In the genomic region with DNA sequence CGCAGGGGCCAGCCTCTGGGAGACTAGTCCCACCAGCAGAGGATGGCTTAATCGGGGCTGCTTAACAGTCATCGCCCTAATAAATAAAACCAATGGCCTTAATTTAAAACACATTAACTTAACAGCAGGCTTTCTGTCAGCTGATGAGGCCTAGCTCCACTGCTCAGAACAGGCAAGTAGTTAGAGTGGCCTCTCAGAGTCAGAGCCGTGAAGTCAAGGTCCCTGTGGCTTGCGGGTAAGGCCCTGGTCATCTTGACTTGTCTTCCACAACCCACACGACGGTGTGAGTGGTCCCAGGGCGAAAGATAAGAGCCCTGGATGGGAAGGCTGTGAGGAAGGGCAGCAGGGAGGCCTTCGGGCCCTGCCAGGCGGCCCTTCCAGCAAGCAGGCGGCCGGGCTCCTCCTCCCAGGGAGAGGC, we compare ENCODE assay signal across 8 cellular contexts. TPM values are rescaled to one million over a fixed set of nuclear protein-coding genes. Genes with fewer than 3 reads are reported as not detected.
DNase-seq lines count a peak whose midpoint lies in the region; ATAC-seq and FAIRE-seq lines count a peak whose summit lies in the region.

No MANE protein-coding gene starts in this region.

- DNase-seq in ELR (ENCODE audit: low read depth): peak; percentile 57
- no peak for DNase-seq in activated naive CD8-positive, alpha-beta T cell treated with anti-CD3 and anti-CD28 coated beads, Interleukin-2, amount 10 ng/mL, durations not matched to agents 7 days and 5 days
- no peak for DNase-seq in stimulated activated naive CD8-positive, alpha-beta T cell treated with anti-CD3 and anti-CD28 coated beads, Interleukin-15, amount 100 ng/mL, for 72 hours
- no peak for DNase-seq in urothelium cell line (ENCODE audit: low spot score)
- no peak for DNase-seq in NCI-H1694 (lab: John Stamatoyannopoulos, UW)

- no peak overlapping the region for H3K4me3 Mint-ChIP-seq in activated naive CD8-positive, alpha-beta T cell treated with anti-CD3 and anti-CD28 coated beads, Interleukin-2, amount 10 ng/mL, durations not matched to agents 7 days and 5 days
- H3K4me3 Mint-ChIP-seq in stimulated activated naive CD8-positive, alpha-beta T cell treated with anti-CD3 and anti-CD28 coated beads, Interleukin-15, amount 100 ng/mL, for 72 hours: peak overlapping the region; percentile 29 to 79

- no peaks in the 10 kb centered on the region for H3K27me3 Mint-ChIP-seq in activated naive CD8-positive, alpha-beta T cell treated with anti-CD3 and anti-CD28 coated beads, Interleukin-2, amount 10 ng/mL, durations not matched to agents 7 days and 5 days
- H3K27me3 Mint-ChIP-seq in stimulated activated naive CD8-positive, alpha-beta T cell treated with anti-CD3 and anti-CD28 coated beads, Interleukin-15, amount 100 ng/mL, for 72 hours: no peaks in the 10 kb centered on the region

- H3K27ac Mint-ChIP-seq in activated naive CD8-positive, alpha-beta T cell treated with anti-CD3 and anti-CD28 coated beads, Interleukin-2, amount 10 ng/mL, durations not matched to agents 7 days and 5 days: peak overlapping the region; percentile 42
- no peak overlapping the region for H3K27ac Mint-ChIP-seq in stimulated activated naive CD8-positive, alpha-beta T cell treated with anti-CD3 and anti-CD28 coated beads, Interleukin-15, amount 100 ng/mL, for 72 hours

- no peaks in the 10 kb centered on the region for H3K9me3 Mint-ChIP-seq in activated naive CD8-positive, alpha-beta T cell treated with anti-CD3 and anti-CD28 coated beads, Interleukin-2, amount 10 ng/mL, durations not matched to agents 7 days and 5 days
- H3K9me3 Mint-ChIP-seq in stimulated activated naive CD8-positive, alpha-beta T cell treated with anti-CD3 and anti-CD28 coated beads, Interleukin-15, amount 100 ng/mL, for 72 hours: no peaks in the 10 kb centered on the region

- H3K4me3 ChIP-seq in iPS-18c (ENCODE audit: insufficient read depth, low read depth, low read length): peak overlapping the region; percentile 46; the same call in 1 of the 2 replicates

- POLR2A ChIA-PET in activated naive CD8-positive, alpha-beta T cell treated with anti-CD3 and anti-CD28 coated beads, Interleukin-2, amount 10 ng/mL, durations not matched to agents 7 days and 5 days (lab: Charles Lee): interaction anchor here (1.0 to 2.1 kb wide), 3 partner anchors 571 to 587 kb away, joined by 3 to 5 read pairs (median 4); a partner anchor contains a TSS

- FAIRE-seq in urothelium cell line (lab: Jason Lieb, UNC): no peak

- peaks cover 1% of the 10 kb centered on the region for H3K36me3 Mint-ChIP-seq in activated naive CD8-positive, alpha-beta T cell treated with anti-CD3 and anti-CD28 coated beads, Interleukin-2, amount 10 ng/mL, durations not matched to agents 7 days and 5 days

- ATAC-seq in HG03066 (IDR thresholded peaks at IDR 0.05; ENCODE audit: low read depth, unreplicated experiment): peak; percentile 2
- no peak for ATAC-seq in activated naive CD8-positive, alpha-beta T cell treated with anti-CD3 and anti-CD28 coated beads, Interleukin-2, amount 10 ng/mL, durations not matched to agents 7 days and 5 days (ENCODE audit: low read depth)
- ATAC-seq in stimulated activated naive CD8-positive, alpha-beta T cell treated with anti-CD3 and anti-CD28 coated beads, Interleukin-15, amount 100 ng/mL, for 72 hours: peak; percentile 25
- no peak for ATAC-seq in GM18873 (IDR thresholded peaks at IDR 0.05; ENCODE audit: low FRiP score, unreplicated experiment)

- H3K4me1 Mint-ChIP-seq in activated naive CD8-positive, alpha-beta T cell treated with anti-CD3 and anti-CD28 coated beads, Interleukin-2, amount 10 ng/mL, durations not matched to agents 7 days and 5 days: peaks cover 13% of the 10 kb centered on the region
- H3K4me1 Mint-ChIP-seq in stimulated activated naive CD8-positive, alpha-beta T cell treated with anti-CD3 and anti-CD28 coated beads, Interleukin-15, amount 100 ng/mL, for 72 hours: peaks cover 43% of the 10 kb centered on the region

- no peaks in the 10 kb centered on the region for H3K9me3 ChIP-seq in iPS-18c (ENCODE audit: control insufficient read depth, insufficient read depth, low read length)

RNA-seq across cellular contexts. Expression of a gene that starts 11.8 kb away (rescaled TPM):
- total RNA-seq in activated naive CD8-positive, alpha-beta T cell treated with anti-CD3 and anti-CD28 coated beads, Interleukin-2, amount 10 ng/mL, durations not matched to agents 7 days and 5 days: 1 to 10 TPM; 6.8 to 8.3 TPM

Comparison
In these comparisons a context has a peak if more than half of its experiments do, and no peak if none do; other contexts are left out.
1. ATAC-seq: peak in HG03066 (single experiment) and stimulated activated naive CD8-positive, alpha-beta T cell treated with anti-CD3 and anti-CD28 coated beads, Interleukin-15, amount 100 ng/mL, for 72 hours (single experiment); none in activated naive CD8-positive, alpha-beta T cell treated with anti-CD3 and anti-CD28 coated beads, Interleukin-2, amount 10 ng/mL, durations not matched to agents 7 days and 5 days (single experiment) and GM18873 (single experiment).